ENCODE assay signal across 14 cellular contexts in genomic region chr11:117204283-117205080, GRCh38. TPM values are rescaled to one million over a fixed set of nuclear protein-coding genes. Genes with fewer than 3 reads are reported as not detected.
DNase-seq lines count a peak whose midpoint lies in the region; ATAC-seq and TF ChIP-seq lines count a peak whose summit lies in the region.
"Had no signal": no experiment of that assay in that cellular context is flagged by ENCODE, and none has a peak within 500 bp of the region (broad histone marks: within the 10 kb centered on the region; RNA-seq: fewer than 3 reads in every experiment).

No MANE protein-coding gene starts in this region.

- no peak overlapping the region for H3K4me3 ChIP-seq in right cardiac atrium (ENCODE audit: low read length)
- no peak overlapping the region for H3K4me3 ChIP-seq in skeletal muscle satellite cell (ENCODE audit: low read length)
- H3K4me3 ChIP-seq in A673 (ENCODE audit: low read depth, low read length, poor library complexity, severe bottlenecking) = no peak overlapping the region

- H3K4me3 Mint-ChIP-seq in activated CD8-positive, alpha-beta T cell treated with anti-CD3 and anti-CD28 coated beads, Interleukin-2, amount 10 ng/mL, durations not matched to agents 7 days and 5 days = no peak overlapping the region
- H3K4me3 Mint-ChIP-seq: activated CD4-positive, alpha-beta T cell treated with anti-CD3 and anti-CD28 coated beads, Interleukin-2, amount 10 ng/mL, durations not matched to agents 7 days and 5 days had no signal

- H3K27ac ChIP-seq in right cardiac atrium (ENCODE audit: low read length) (no peak overlapping the region), A673 (ENCODE audit: low read depth, low read length, poor library complexity, severe bottlenecking) (no peak overlapping the region)

- no peaks in the 10 kb centered on the region for H3K27me3 ChIP-seq in right cardiac atrium (ENCODE audit: control insufficient read depth, insufficient read depth)
- no peaks in the 10 kb centered on the region for H3K27me3 ChIP-seq in skeletal muscle satellite cell (ENCODE audit: control insufficient read depth, insufficient read depth, low read length)
- no peaks in the 10 kb centered on the region for H3K27me3 ChIP-seq in A673 (replicated peaks; ENCODE audit: insufficient read depth, low read depth, low read length, poor library complexity)

- WGBS in right cardiac atrium = 56% methylated on average over 17 of the region's 17 CpGs

- H3K4me1 ChIP-seq in right cardiac atrium (ENCODE audit: control insufficient read depth, insufficient read depth, low read length) = peaks cover 13% of the 10 kb centered on the region
- H3K4me1 ChIP-seq in skeletal muscle satellite cell (ENCODE audit: control insufficient read depth, insufficient read depth, low read length) = peaks cover 55% of the 10 kb centered on the region
- no peaks in the 10 kb centered on the region for H3K4me1 ChIP-seq in A673 (ENCODE audit: insufficient read depth, low read length, poor library complexity, severe bottlenecking)

- DNase-seq in EH (ENCODE audit: low read depth) (peak; percentile 14), right cardiac atrium (peak in 2 of 3 donors; percentile 60 to 71), NK-92 (lab: John Stamatoyannopoulos, UW; ENCODE audit: unreplicated experiment) (no peak), sciatic nerve (ENCODE audit: low spot score) (no peak), A673 (ENCODE audit: low spot score) (no peak), hypothalamus (lab: John Stamatoyannopoulos, UW) (no peak)
- DNase-seq in activated CD8-positive, alpha-beta T cell treated with anti-CD3 and anti-CD28 coated beads, Interleukin-2, amount 10 ng/mL, durations not matched to agents 7 days and 5 days = no peak
- DNase-seq: activated CD4-positive, alpha-beta T cell treated with anti-CD3 and anti-CD28 coated beads, Interleukin-2, amount 10 ng/mL, durations not matched to agents 7 days and 5 days; hippocampal formation; midbrain; stimulated activated CD4-positive, alpha-beta T cell treated with anti-CD3 and anti-CD28 coated beads, Interleukin-12 subunit alpha, Interleukin-12 subunit beta, amount 100 ng/mL, for 4 hours; stimulated activated CD8-positive, alpha-beta memory T cell treated with anti-CD3 and anti-CD28 coated beads, Interleukin-4, amount 100 ng/mL, for 48 hours; SW 1271 had no signal

- ATAC-seq in activated CD8-positive, alpha-beta T cell treated with anti-CD3 and anti-CD28 coated beads, Interleukin-2, amount 10 ng/mL, durations not matched to agents 7 days and 5 days = no peak
- ATAC-seq in right cardiac atrium = no peak
- no peak for ATAC-seq in sciatic nerve

- H3K9ac ChIP-seq in skeletal muscle satellite cell (ENCODE audit: low read depth, low read length) = peak overlapping the region; percentile 44

- TF ChIP-seq CTCF in A673 (conservative IDR thresholded peaks at IDR 0.05; ENCODE audit: low read depth, low read length) = no peak

- intact Hi-C loops in right cardiac atrium (cut with DNase I) = loop anchor here in 1 of 4 donors (5.0 kb wide), 1 partner anchor 72 kb away; no protein-coding TSS in a partner anchor
- intact Hi-C loops in sciatic nerve (cut with DNase I) = no loop called here
- intact Hi-C loops in A673 (cut with micrococcal nuclease; ENCODE audit: unreplicated experiment) = loop anchor here (5.0 kb wide), 1 partner anchor 72 kb away; no protein-coding TSS in a partner anchor

- no peaks in the 10 kb centered on the region for H3K9me3 Mint-ChIP-seq in activated CD8-positive, alpha-beta T cell treated with anti-CD3 and anti-CD28 coated beads, Interleukin-2, amount 10 ng/mL, durations not matched to agents 7 days and 5 days (ENCODE audit: insufficient read depth)
- H3K9me3 Mint-ChIP-seq: activated CD4-positive, alpha-beta T cell treated with anti-CD3 and anti-CD28 coated beads, Interleukin-2, amount 10 ng/mL, durations not matched to agents 7 days and 5 days had no signal

- no TSS peak for BruUV-seq in A673 (replicated peaks; lab: Mats Ljungman, UMichigan)

- no peaks in the 10 kb centered on the region for H3K4me1 Mint-ChIP-seq in activated CD8-positive, alpha-beta T cell treated with anti-CD3 and anti-CD28 coated beads, Interleukin-2, amount 10 ng/mL, durations not matched to agents 7 days and 5 days (ENCODE audit: low read depth)
- H3K4me1 Mint-ChIP-seq: activated CD4-positive, alpha-beta T cell treated with anti-CD3 and anti-CD28 coated beads, Interleukin-2, amount 10 ng/mL, durations not matched to agents 7 days and 5 days had no signal

- H3K36me3 ChIP-seq in skeletal muscle satellite cell (ENCODE audit: insufficient read depth, low read length) (peaks cover 48% of the 10 kb centered on the region), A673 (ENCODE audit: insufficient read depth, low read length, poor library complexity, severe bottlenecking) (peaks cover 6% of the 10 kb centered on the region)

- H3K9me3 ChIP-seq in right cardiac atrium (ENCODE audit: control insufficient read depth, low read length) (no peaks in the 10 kb centered on the region), skeletal muscle satellite cell (replicated peaks; ENCODE audit: low read length) (no peaks in the 10 kb centered on the region), A673 (ENCODE audit: low read depth, low read length, poor library complexity, severe bottlenecking) (no peaks in the 10 kb centered on the region)

- peak overlapping the region; percentile 34 for H3K27ac Mint-ChIP-seq in activated CD8-positive, alpha-beta T cell treated with anti-CD3 and anti-CD28 coated beads, Interleukin-2, amount 10 ng/mL, durations not matched to agents 7 days and 5 days
- H3K27ac Mint-ChIP-seq: activated CD4-positive, alpha-beta T cell treated with anti-CD3 and anti-CD28 coated beads, Interleukin-2, amount 10 ng/mL, durations not matched to agents 7 days and 5 days had no signal

- POLR2A ChIA-PET in activated CD8-positive, alpha-beta T cell treated with anti-CD3 and anti-CD28 coated beads, Interleukin-2, amount 10 ng/mL, durations not matched to agents 7 days and 5 days (lab: Charles Lee) = interaction anchor here (1.1 kb wide), 1 partner anchor 10 kb away, joined by 4 read pairs; no protein-coding TSS in a partner anchor
- POLR2A ChIA-PET in A673 (lab: Charles Lee; ENCODE audit: low non-redundant PET) = no interaction called here

- CTCF ChIA-PET in activated CD8-positive, alpha-beta T cell treated with anti-CD3 and anti-CD28 coated beads, Interleukin-2, amount 10 ng/mL, durations not matched to agents 7 days and 5 days (lab: Charles Lee) = no interaction called here
- CTCF ChIA-PET in A673 (lab: Charles Lee) = no interaction called here

- peaks cover 20% of the 10 kb centered on the region for H3K36me3 Mint-ChIP-seq in activated CD8-positive, alpha-beta T cell treated with anti-CD3 and anti-CD28 coated beads, Interleukin-2, amount 10 ng/mL, durations not matched to agents 7 days and 5 days (ENCODE audit: low read depth)

- H3K27me3 Mint-ChIP-seq in activated CD8-positive, alpha-beta T cell treated with anti-CD3 and anti-CD28 coated beads, Interleukin-2, amount 10 ng/mL, durations not matched to agents 7 days and 5 days (ENCODE audit: low read depth) = no peaks in the 10 kb centered on the region
- H3K27me3 Mint-ChIP-seq: activated CD4-positive, alpha-beta T cell treated with anti-CD3 and anti-CD28 coated beads, Interleukin-2, amount 10 ng/mL, durations not matched to agents 7 days and 5 days had no signal

- peak overlapping the region; percentile 99 for H3K4me2 ChIP-seq in skeletal muscle satellite cell (ENCODE audit: low read length)

RNA-seq across cellular contexts. Expression of gene TAGLN, which starts 5.3 kb away (rescaled TPM):
- 1 to 10 TPM; 2.4 to 2.6 TPM for total RNA-seq in activated CD8-positive, alpha-beta T cell treated with anti-CD3 and anti-CD28 coated beads, Interleukin-2, amount 10 ng/mL, durations not matched to agents 7 days and 5 days
- total RNA-seq in right cardiac atrium (1,000 to 10,000 TPM in 1 of 4 donors, 100 to 1,000 TPM in 3; 414 to 1,307 (median 766) TPM), sciatic nerve (1,988 TPM), A673 (2021) (19.4 and 27.2 TPM in 2 replicates)
- 987 TPM for polyA plus RNA-seq in right cardiac atrium
- 22.3 and 325 TPM in 2 replicates for total RNA-seq in skeletal muscle satellite cell (2012; rRNA removed)

RNA-seq across cellular contexts. Expression of gene SIDT2, which starts 25.9 kb away (rescaled TPM):
- 10 to 100 TPM; 20.2 to 23.6 TPM for total RNA-seq in activated CD8-positive, alpha-beta T cell treated with anti-CD3 and anti-CD28 coated beads, Interleukin-2, amount 10 ng/mL, durations not matched to agents 7 days and 5 days
- total RNA-seq in right cardiac atrium (10 to 100 TPM; 34.6 to 57.4 (median 40.8) TPM), sciatic nerve (94.4 TPM), A673 (2021) (33.5 and 43.6 TPM in 2 replicates)
- polyA plus RNA-seq in right cardiac atrium = 28.6 TPM
- 7.4 and 9.2 TPM in 2 replicates for total RNA-seq in skeletal muscle satellite cell (2012; rRNA removed)

RNA-seq across cellular contexts. Expression of gene PCSK7, which starts 27.4 kb away (rescaled TPM):
- 100 to 1,000 TPM; 160 to 161 TPM for total RNA-seq in activated CD8-positive, alpha-beta T cell treated with anti-CD3 and anti-CD28 coated beads, Interleukin-2, amount 10 ng/mL, durations not matched to agents 7 days and 5 days
- 10 to 100 TPM; 28.2 to 39.2 (median 30.5) TPM for total RNA-seq in right cardiac atrium
- polyA plus RNA-seq in right cardiac atrium = 25.7 TPM
- total RNA-seq in skeletal muscle satellite cell (2012; rRNA removed) = 48.7 and 52.6 TPM in 2 replicates
- 68.7 TPM for total RNA-seq in sciatic nerve
- total RNA-seq in A673 (2021) = 49.0 and 53.2 TPM in 2 replicates

RNA-seq across cellular contexts. Expression of gene RNF214, which starts 28.0 kb away (rescaled TPM):
- total RNA-seq in activated CD8-positive, alpha-beta T cell treated with anti-CD3 and anti-CD28 coated beads, Interleukin-2, amount 10 ng/mL, durations not matched to agents 7 days and 5 days = 10 to 100 TPM; 19.5 to 21.2 TPM
- 10 to 100 TPM; 20.6 to 23.8 (median 22.3) TPM for total RNA-seq in right cardiac atrium
- polyA plus RNA-seq in right cardiac atrium = 8.0 TPM
- 6.6 and 7.4 TPM in 2 replicates for total RNA-seq in skeletal muscle satellite cell (2012; rRNA removed)
- 36.8 TPM for total RNA-seq in sciatic nerve
- total RNA-seq in A673 (2021) = 37.8 and 50.3 TPM in 2 replicates

Comparison
In these comparisons a context has a peak if more than half of its experiments do, and no peak if none do; other contexts are left out.
1. DNase-seq: peak in EH (single experiment) and right cardiac atrium (2 of 3); none in activated CD8-positive, alpha-beta T cell treated with anti-CD3 and anti-CD28 coated beads, Interleukin-2, amount 10 ng/mL, durations not matched to agents 7 days and 5 days (single experiment), NK-92 (single experiment), sciatic nerve (single experiment), A673 (single experiment) and hypothalamus (0 of 51).
2. RNA of gene TAGLN, which starts 5.3 kb away (total RNA-seq): 1,988 TPM in sciatic nerve (single experiment) and 414 to 1,307 TPM in right cardiac atrium; 19.4 to 27.2 TPM in A673 and 2.4 to 2.6 TPM in activated CD8-positive, alpha-beta T cell treated with anti-CD3 and anti-CD28 coated beads, Interleukin-2, amount 10 ng/mL, durations not matched to agents 7 days and 5 days; every median in the first group is over 10 times any median in the second.